Comparison of ENCODE assay signal across 12 cellular contexts in genomic region chr5:1765141-1765879, GRCh38. TPM values are rescaled to one million over a fixed set of nuclear protein-coding genes. Genes with fewer than 3 reads are reported as not detected.
DNase-seq lines count a peak whose midpoint lies in the region; ATAC-seq lines count a peak whose summit lies in the region.
"Had no signal": no experiment of that assay in that cellular context is flagged by ENCODE, and none has a peak within 500 bp of the region (broad histone marks: within the 10 kb centered on the region; RNA-seq: fewer than 3 reads in every experiment).

No MANE protein-coding gene starts in this region.

- H3K9ac ChIP-seq in BLaER1: no peak overlapping the region

- H3K4me1 ChIP-seq in BLaER1: peaks cover 54% of the 10 kb centered on the region

- DNase-seq in fibroblast of peridontal ligament (ENCODE audit: extremely low read depth) (peak; percentile 5), left lobe of liver (ENCODE audit: low spot score) (no peak)
- DNase-seq in stimulated activated CD4-positive, alpha-beta T cell treated with anti-CD3 and anti-CD28 coated beads, Interleukin-12 subunit alpha, Interleukin-12 subunit beta, amount 100 ng/mL, for 4 hours: no peak
- no peak for DNase-seq in activated T-helper 1 cell treated with anti-CD3 and anti-CD28 coated beads, Interleukin-12 subunit alpha, Interleukin-12 subunit beta, Interleukin-2, Interleukin-4 antibody, amounts not matched to agents 30 ng/mL and 10 ng/mL and 1 ng/mL, durations not matched to agents 14 hours and 24 hours and 36 hours (ENCODE audit: low spot score)
- DNase-seq: activated B cell treated with CpG ODN at 0.5 μM for 24 hours; activated CD8-positive, alpha-beta memory T cell treated with anti-CD3 and anti-CD28 coated beads, Interleukin-2, amount 50 U/mL, for 48 hours; DMS153 had no signal

- H4K20me1 ChIP-seq in BLaER1: no peaks in the 10 kb centered on the region

- no peaks in the 10 kb centered on the region for H3K9me3 Mint-ChIP-seq in activated T-helper 1 cell treated with anti-CD3 and anti-CD28 coated beads, Interleukin-12 subunit alpha, Interleukin-12 subunit beta, Interleukin-2, Interleukin-4 antibody, amounts not matched to agents 30 ng/mL and 10 ng/mL and 1 ng/mL, durations not matched to agents 14 hours and 24 hours and 36 hours
- H3K9me3 Mint-ChIP-seq: activated B cell treated with CpG ODN at 0.5 μM for 24 hours had no signal

- H3K4me1 Mint-ChIP-seq in activated T-helper 1 cell treated with anti-CD3 and anti-CD28 coated beads, Interleukin-12 subunit alpha, Interleukin-12 subunit beta, Interleukin-2, Interleukin-4 antibody, amounts not matched to agents 30 ng/mL and 10 ng/mL and 1 ng/mL, durations not matched to agents 14 hours and 24 hours and 36 hours (ENCODE audit: low read depth): no peaks in the 10 kb centered on the region
- H3K4me1 Mint-ChIP-seq: activated B cell treated with CpG ODN at 0.5 μM for 24 hours had no signal

- H3K27ac ChIP-seq in BLaER1: no peak overlapping the region

- intact Hi-C loops in activated T-helper 1 cell treated with anti-CD3 and anti-CD28 coated beads, Interleukin-12 subunit alpha, Interleukin-12 subunit beta, Interleukin-2, Interleukin-4 antibody, amounts not matched to agents 30 ng/mL and 10 ng/mL and 1 ng/mL, durations not matched to agents 14 hours and 24 hours and 36 hours (cut with micrococcal nuclease): no loop called here

- ATAC-seq in GM19328 (IDR thresholded peaks at IDR 0.05; ENCODE audit: unreplicated experiment) (peak; percentile 59), HG03342 (IDR thresholded peaks at IDR 0.05; ENCODE audit: unreplicated experiment) (peak; percentile 68), HG03442 (IDR thresholded peaks at IDR 0.05; ENCODE audit: unreplicated experiment) (no peak), left lobe of liver (no peak)
- ATAC-seq: SK-N-SH treated with all-trans-retinoic acid at 6 μM for 48 hours had no signal

- 0 out of 2 replicates have a peak, but pooled peaks cover 5% of the 10 kb centered on the region for H3K27me3 ChIP-seq in BLaER1

- H3K27me3 Mint-ChIP-seq in activated T-helper 1 cell treated with anti-CD3 and anti-CD28 coated beads, Interleukin-12 subunit alpha, Interleukin-12 subunit beta, Interleukin-2, Interleukin-4 antibody, amounts not matched to agents 30 ng/mL and 10 ng/mL and 1 ng/mL, durations not matched to agents 14 hours and 24 hours and 36 hours (ENCODE audit: insufficient read depth): peaks cover 4% of the 10 kb centered on the region

- no peak overlapping the region for H3K4me3 ChIP-seq in BLaER1

- no peaks in the 10 kb centered on the region for H3K9me3 ChIP-seq in BLaER1

- peak overlapping the region; percentile 89 for H3K4me2 ChIP-seq in BLaER1

- H3K36me3 Mint-ChIP-seq in activated T-helper 1 cell treated with anti-CD3 and anti-CD28 coated beads, Interleukin-12 subunit alpha, Interleukin-12 subunit beta, Interleukin-2, Interleukin-4 antibody, amounts not matched to agents 30 ng/mL and 10 ng/mL and 1 ng/mL, durations not matched to agents 14 hours and 24 hours and 36 hours (ENCODE audit: low read depth): no peaks in the 10 kb centered on the region

- H3K4me3 Mint-ChIP-seq in activated T-helper 1 cell treated with anti-CD3 and anti-CD28 coated beads, Interleukin-12 subunit alpha, Interleukin-12 subunit beta, Interleukin-2, Interleukin-4 antibody, amounts not matched to agents 30 ng/mL and 10 ng/mL and 1 ng/mL, durations not matched to agents 14 hours and 24 hours and 36 hours: no peak overlapping the region
- H3K4me3 Mint-ChIP-seq: activated B cell treated with CpG ODN at 0.5 μM for 24 hours had no signal

- no peaks in the 10 kb centered on the region for H3K36me3 ChIP-seq in BLaER1

- H3K27ac Mint-ChIP-seq in activated T-helper 1 cell treated with anti-CD3 and anti-CD28 coated beads, Interleukin-12 subunit alpha, Interleukin-12 subunit beta, Interleukin-2, Interleukin-4 antibody, amounts not matched to agents 30 ng/mL and 10 ng/mL and 1 ng/mL, durations not matched to agents 14 hours and 24 hours and 36 hours: no peak overlapping the region
- H3K27ac Mint-ChIP-seq: activated B cell treated with CpG ODN at 0.5 μM for 24 hours had no signal

RNA-seq across cellular contexts. Expression of gene MRPL36, which starts 34.3 kb away (rescaled TPM):
- 109 and 118 TPM in 2 replicates for total RNA-seq in activated T-helper 1 cell treated with anti-CD3 and anti-CD28 coated beads, Interleukin-12 subunit alpha, Interleukin-12 subunit beta, Interleukin-2, Interleukin-4 antibody, amounts not matched to agents 30 ng/mL and 10 ng/mL and 1 ng/mL, durations not matched to agents 14 hours and 24 hours and 36 hours
- total RNA-seq in left lobe of liver: 31.1 TPM

RNA-seq across cellular contexts. Expression of gene NDUFS6, which starts 35.9 kb away (rescaled TPM):
- 40.3 and 41.5 TPM in 2 replicates for total RNA-seq in activated T-helper 1 cell treated with anti-CD3 and anti-CD28 coated beads, Interleukin-12 subunit alpha, Interleukin-12 subunit beta, Interleukin-2, Interleukin-4 antibody, amounts not matched to agents 30 ng/mL and 10 ng/mL and 1 ng/mL, durations not matched to agents 14 hours and 24 hours and 36 hours
- total RNA-seq in left lobe of liver: 27.0 TPM

Comparison
In these comparisons a context has a peak if more than half of its experiments do, and no peak if none do; other contexts are left out.
1. ATAC-seq: peak in GM19328 (single experiment) and HG03342 (single experiment); none in HG03442 (single experiment) and left lobe of liver (single experiment).